Comparison of ENCODE assay signal across 27 cellular contexts in the genomic region with DNA sequence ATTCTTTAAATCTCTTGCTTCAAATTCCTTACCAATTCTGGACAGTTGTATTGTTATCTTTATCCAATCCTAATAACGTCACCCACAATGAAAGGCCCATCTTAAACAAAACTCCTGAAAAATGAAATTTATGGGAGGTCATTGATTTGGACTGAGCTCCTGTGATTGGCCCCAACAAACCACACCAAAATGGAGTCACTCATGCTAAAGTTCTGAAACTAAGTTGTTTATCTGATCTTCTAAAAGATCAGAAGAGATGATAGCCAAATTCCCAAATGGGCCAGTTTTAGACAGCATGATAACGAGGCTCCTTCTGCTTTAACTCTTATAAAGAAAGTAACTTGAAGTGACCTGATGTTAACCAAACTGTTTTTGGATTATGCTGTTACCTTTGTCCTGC.
"Had no signal": no experiment of that assay in that cellular context is flagged by ENCODE, and none has a peak within 500 bp of the region (broad histone marks: within the 10 kb centered on the region; RNA-seq: fewer than 3 reads in every experiment).

No MANE protein-coding gene starts in this region.

- H3K36me3 ChIP-seq: stomach, suprapubic skin, thoracic aorta, thyroid gland, tibial artery, tibial nerve, transverse colon, upper lobe of left lung, upper lobe of right lung, uterus, vagina had no signal

- H3K27ac ChIP-seq: stomach, suprapubic skin, testis, thoracic aorta, thyroid gland, tibial artery, tibial nerve, transverse colon, upper lobe of left lung, upper lobe of right lung, uterus, vagina had no signal

- H3K4me1 ChIP-seq: stomach, suprapubic skin, testis, thyroid gland, tibial artery, tibial nerve, upper lobe of left lung, upper lobe of right lung, uterus, vagina had no signal

- H3K4me3 ChIP-seq: stomach, suprapubic skin, testis, thoracic aorta, thyroid gland, tibial artery, tibial nerve, transverse colon, upper lobe of left lung, upper lobe of right lung, uterus, vagina had no signal

- H3K27me3 ChIP-seq: stomach, suprapubic skin, testis, thyroid gland, tibial artery, tibial nerve, transverse colon, upper lobe of left lung, upper lobe of right lung, uterus, vagina had no signal

- ATAC-seq: stimulated activated effector memory CD8-positive, alpha-beta T cell treated with anti-CD3 and anti-CD28 coated beads, Interleukin-12 subunit alpha, Interleukin-12 subunit beta, amount 100 ng/mL, for 72 hours; stimulated activated memory B cell treated with anti-CD40 and anti-IgM and Interleukin-4, amounts not matched to agents 10 μg/mL and 1 μg/mL and 100 μg/mL, for 72 hours; stimulated activated naive B cell treated with anti-CD40 and anti-IgM and Interleukin-4, amounts not matched to agents 10 μg/mL and 1 μg/mL and 100 μg/mL, for 72 hours; stimulated activated naive CD8-positive, alpha-beta T cell treated with anti-CD3 and anti-CD28 coated beads, Interleukin-15, amount 100 ng/mL, for 72 hours; stimulated activated naive CD8-positive, alpha-beta T cell treated with anti-CD3 and anti-CD28 coated beads, Interleukin-15, Interleukin-2, amounts not matched to agents 100 U/mL and 50 U/mL, for 24 hours; upper lobe of right lung had no signal

- H3K9me3 ChIP-seq: suprapubic skin, testis, thoracic aorta, thyroid gland, tibial artery, tibial nerve, transverse colon, upper lobe of left lung, upper lobe of right lung, uterus, vagina had no signal

- DNase-seq: stimulated activated CD4-positive, alpha-beta T cell treated with anti-CD3 and anti-CD28 coated beads, Interleukin-2, amount 100 ng/mL, for 48 hours; stimulated activated CD4-positive, alpha-beta T cell treated with anti-CD3 and anti-CD28 coated beads, Interleukin-4, amount 100 ng/mL, for 1 hour; stimulated activated CD4-positive, alpha-beta T cell treated with anti-CD3 and anti-CD28 coated beads, Interleukin-4, amount 100 ng/mL, for 24 hours; stimulated activated CD4-positive, alpha-beta T cell treated with anti-CD3 and anti-CD28 coated beads, Interleukin-4, amount 100 ng/mL, for 4 hours; stimulated activated CD8-positive, alpha-beta memory T cell treated with anti-CD3 and anti-CD28 coated beads, Interleukin-4, amount 100 ng/mL, for 48 hours; stimulated activated naive B cell treated with anti-CD40 and anti-IgM and Interleukin-4, amounts not matched to agents 10 μg/mL and 1 μg/mL and 100 μg/mL, for 72 hours; stimulated activated naive CD4-positive, alpha-beta T cell; stimulated activated naive CD4-positive, alpha-beta T cell treated with Interleukin-2 at 50 U/mL for 16 hours; stimulated activated naive CD8-positive, alpha-beta T cell treated with anti-CD3 and anti-CD28 coated beads, Interleukin-15, amount 100 ng/mL, for 72 hours; stimulated activated naive CD8-positive, alpha-beta T cell treated with anti-CD3 and anti-CD28 coated beads, Interleukin-15, Interleukin-2, amounts not matched to agents 100 U/mL and 50 U/mL, for 24 hours; stomach; substantia nigra; testis; thyroid gland; tibial artery; transverse colon; trophoblast cell; upper lobe of left lung; upper lobe of right lung; uterus had no signal

- FAIRE-seq: urothelium cell line had no signal
